26 cellular contexts compared by ENCODE assay signal in genomic region chr2:176075476-176075875, GRCh38. TPM values are rescaled to one million over a fixed set of nuclear protein-coding genes. Genes with fewer than 3 reads are reported as not detected.
DNase-seq lines count a peak whose midpoint lies in the region; ATAC-seq, FAIRE-seq and TF ChIP-seq lines count a peak whose summit lies in the region.
"Had no signal": no experiment of that assay in that cellular context is flagged by ENCODE, and none has a peak within 500 bp of the region (broad histone marks: within the 10 kb centered on the region; RNA-seq: fewer than 3 reads in every experiment).

No MANE protein-coding gene starts in this region.

- H3K4me3 ChIP-seq in H1 (ENCODE audit: extremely low read depth in 1 of 4, insufficient read depth in 2 of 4, low read depth in 3 of 4, low read length in 4 of 4) = no peak overlapping the region; a peak in 1 of 8 replicates
- H3K4me3 ChIP-seq in neuronal stem cell (ENCODE audit: low read length in 2 of 2) = no peak overlapping the region
- H3K4me3 ChIP-seq: ascending aorta, esophagus squamous epithelium, transverse colon had no signal

- no peak overlapping the region for H3K4me3 Mint-ChIP-seq in H9
- no peak overlapping the region for H3K4me3 Mint-ChIP-seq in naive thymus-derived CD8-positive, alpha-beta T cell
- H3K4me3 Mint-ChIP-seq: activated CD8-positive, alpha-beta T cell treated with anti-CD3 and anti-CD28 coated beads, Interleukin-2, amount 10 ng/mL, durations not matched to agents 7 days and 5 days; activated naive CD4-positive, alpha-beta T cell treated with anti-CD3 and anti-CD28 coated beads, Interleukin-2, amount 50 U/mL, for 24 hours; memory B cell had no signal

- no peak overlapping the region for H3K4ac ChIP-seq in H9 (ENCODE audit: low read depth, low read length)
- H3K4ac ChIP-seq in H1 (replicated peaks; ENCODE audit: insufficient read length, low read depth, low read length) = no peak overlapping the region
- H3K4ac ChIP-seq in neuronal stem cell (ENCODE audit: low read length) = no peak overlapping the region

- H3K9ac ChIP-seq in H9 (ENCODE audit: extremely low read depth, insufficient read length, low read length) (no peak overlapping the region), H1 (replicated peaks in 1 of 4; ENCODE audit: extremely low read depth in 1 of 4, low read depth in 3 of 4, low read length in 3 of 4) (no peak overlapping the region), neuronal stem cell (ENCODE audit: low read depth, low read length, poor library complexity) (no peak overlapping the region)

- H3K9me3 Mint-ChIP-seq in H9 = peaks cover 5 to 7% of the 10 kb centered on the region in 2 experiments; a peak in 4 of 5 replicates
- H3K9me3 Mint-ChIP-seq in naive thymus-derived CD8-positive, alpha-beta T cell = peaks cover 7 to 54% (median 31%) of the 10 kb centered on the region in 9 donors

- no peak overlapping the region for H2AFZ ChIP-seq in H9 (ENCODE audit: low read length)
- H2AFZ ChIP-seq in H1 (ENCODE audit: low read length) = no peak overlapping the region
- peak overlapping the region; percentile 15 for H2AFZ ChIP-seq in neuronal stem cell (ENCODE audit: low read length)

- H3K36me3 ChIP-seq in H1 (ENCODE audit: control insufficient read depth in 2 of 4, insufficient read depth in 4 of 4, low read length in 3 of 4) (peaks cover 0 to 6% (median 0%) of the 10 kb centered on the region in 4 experiments; a peak in 1 of 8 replicates), neuronal stem cell (replicated peaks in 1 of 2; ENCODE audit: control insufficient read depth in 2 of 2, insufficient read depth in 2 of 2, low read length in 2 of 2) (no peaks in the 10 kb centered on the region)
- H3K36me3 ChIP-seq: ascending aorta, esophagus squamous epithelium, transverse colon had no signal

- H3K27me3 Mint-ChIP-seq in H9 (ENCODE audit: low read depth) = peaks cover 96% of the 10 kb centered on the region
- peaks cover 65 to 90% (median 77%) of the 10 kb centered on the region in 5 donors for H3K27me3 Mint-ChIP-seq in naive thymus-derived CD8-positive, alpha-beta T cell

- H2BK5ac ChIP-seq in H9 (ENCODE audit: insufficient read length, low read length) (no peak overlapping the region), H1 (ENCODE audit: low read depth, low read length) (no peak overlapping the region), neuronal stem cell (ENCODE audit: low read length) (no peak overlapping the region)

- TF ChIP-seq POLR2A in H1 (IDR thresholded peaks at IDR 0.05; ENCODE audit: control extremely low read depth in 1 of 2, low read depth in 2 of 2, low read length in 2 of 2) = no peak

- H2BK120ac ChIP-seq in H9 (ENCODE audit: low read depth, low read length, poor library complexity, severe bottlenecking) = no peak overlapping the region
- H2BK120ac ChIP-seq in H1 (replicated peaks; ENCODE audit: low read depth, low read length) = no peak overlapping the region
- H2BK120ac ChIP-seq in neuronal stem cell (ENCODE audit: low read depth, low read length) = no peak overlapping the region

- H3K79me2 ChIP-seq in H9 (ENCODE audit: insufficient read depth, low read length) = no peaks in the 10 kb centered on the region
- no peaks in the 10 kb centered on the region for H3K79me2 ChIP-seq in H1 (ENCODE audit: control insufficient read depth in 1 of 2, insufficient read depth in 2 of 2, low read length in 2 of 2)

- WGBS in H9 (ENCODE audit: extremely low coverage, insufficient read length, low lambda C conversion rate) = no CpG with 5 or more reads among the region's 15 CpGs
- WGBS in H1 (ENCODE audit: extremely low coverage in 1 of 2, insufficient coverage in 1 of 2, insufficient read length in 1 of 2, insufficient replicate concordance in 2 of 2, low coverage in 1 of 2, low lambda C conversion rate in 2 of 2, missing lambda C conversion rate in 1 of 2), 2 experiments = 18% methylated on average over 15 of the region's 15 CpGs; no CpG with 5 or more reads in 1 of the 2 experiments
- WGBS in neuronal stem cell (ENCODE audit: extremely low coverage in 2 of 2, insufficient read length in 2 of 2, insufficient replicate concordance in 1 of 2), 2 donors = no CpG with 5 or more reads among the region's 15 CpGs

- H3K23me2 ChIP-seq in H9 (ENCODE audit: insufficient read length, low read depth, low read length, poor library complexity, severe bottlenecking) (peaks cover 7% of the 10 kb centered on the region), H1 (ENCODE audit: low read depth, low read length) (peaks cover 6% of the 10 kb centered on the region; the same call in 1 of the 2 replicates)

- H3K23ac ChIP-seq in H9 (ENCODE audit: insufficient read length, low read depth, low read length) (no peak overlapping the region), H1 (ENCODE audit: insufficient read length) (no peak overlapping the region), neuronal stem cell (ENCODE audit: low read depth, low read length, poor library complexity) (no peak overlapping the region)

- H4K5ac ChIP-seq in H9 (ENCODE audit: insufficient read length, low read depth, low read length) (no peak overlapping the region), H1 (ENCODE audit: insufficient read length, low read depth, low read length) (no peak overlapping the region)

- DNase-seq in H9 (peak; percentile 53), NCI-H524 (lab: John Stamatoyannopoulos, UW) (peak; percentile 62 to 86), H1 (ENCODE audit: low read depth in 1 of 2, low spot score in 2 of 2) (peak in 1 of 2 experiments; percentile 57), neuronal stem cell (ENCODE audit: low spot score) (no peak), DMS79 (lab: John Stamatoyannopoulos, UW) (no peak)
- no peak for DNase-seq in activated effector memory CD4-positive, alpha-beta T cell treated with anti-CD3 and anti-CD28 coated beads, Interleukin-2, amount 50 U/mL, for 16 hours
- no peak for DNase-seq in naive thymus-derived CD8-positive, alpha-beta T cell
- DNase-seq: activated CD8-positive, alpha-beta T cell treated with anti-CD3 and anti-CD28 coated beads, Interleukin-2, amount 10 ng/mL, durations not matched to agents 7 days and 5 days; activated T-cell treated with anti-CD3 and anti-CD28 coated beads, Interleukin-2, amount 50 U/mL, for 1 hour; effector CD8-positive, alpha-beta T cell; esophagus squamous epithelium; naive thymus-derived CD4-positive, alpha-beta T cell; NCI-H1417; stimulated activated CD4-positive, alpha-beta T cell treated with anti-CD3 and anti-CD28 coated beads, Interleukin-2, amount 100 ng/mL, for 24 hours; stimulated activated naive CD4-positive, alpha-beta T cell treated with Interleukin-2 at 50 U/mL for 16 hours; T1000; transverse colon had no signal

- H3K27ac ChIP-seq in H9 (ENCODE audit: insufficient read length, low read depth, low read length) = no peak overlapping the region
- no peak overlapping the region for H3K27ac ChIP-seq in H1 (ENCODE audit: low read depth, low read length)
- no peak overlapping the region for H3K27ac ChIP-seq in neuronal stem cell (replicated peaks; ENCODE audit: low read length)
- H3K27ac ChIP-seq: ascending aorta, esophagus squamous epithelium, transverse colon had no signal

- POLR2A ChIA-PET in H1 (lab: Charles Lee; ENCODE audit: partially characterized antibody) = no interaction called here
- POLR2A ChIA-PET in naive thymus-derived CD8-positive, alpha-beta T cell (lab: Charles Lee) = interaction anchor here (0.6 kb wide), 1 partner anchor 29 kb away, joined by 3 read pairs; no protein-coding TSS in a partner anchor

- no peaks in the 10 kb centered on the region for H3K4me1 ChIP-seq in H9 (ENCODE audit: insufficient read depth, low read length)
- H3K4me1 ChIP-seq in H1 (replicated peaks in 1 of 4; ENCODE audit: control insufficient read depth in 3 of 4, insufficient read depth in 4 of 4, low read length in 3 of 4) = peaks cover 3 to 16% (median 7%) of the 10 kb centered on the region in 4 experiments; a peak in 6 of 7 replicates
- H3K4me1 ChIP-seq in neuronal stem cell (ENCODE audit: control insufficient read depth in 2 of 2, insufficient read depth in 1 of 2, low read depth in 1 of 2, low read length in 2 of 2) = peaks cover 0 to 2% of the 10 kb centered on the region in 2 donors
- H3K4me1 ChIP-seq: ascending aorta had no signal

- H3K27ac Mint-ChIP-seq in H9 = no peak overlapping the region
- peak overlapping the region in 2 of 10 donors; percentile 9 to 57 for H3K27ac Mint-ChIP-seq in naive thymus-derived CD8-positive, alpha-beta T cell
- H3K27ac Mint-ChIP-seq: activated CD8-positive, alpha-beta T cell treated with anti-CD3 and anti-CD28 coated beads, Interleukin-2, amount 10 ng/mL, durations not matched to agents 7 days and 5 days; activated naive CD4-positive, alpha-beta T cell treated with anti-CD3 and anti-CD28 coated beads, Interleukin-2, amount 50 U/mL, for 24 hours; memory B cell had no signal

- no peak overlapping the region for H3K18ac ChIP-seq in H9 (ENCODE audit: insufficient read length, low read depth, low read length)
- no peak overlapping the region for H3K18ac ChIP-seq in H1 (ENCODE audit: extremely low read depth, low read length)
- no peak overlapping the region for H3K18ac ChIP-seq in neuronal stem cell (ENCODE audit: low read length)

- TF ChIP-seq EP300 in H1 (IDR thresholded peaks at IDR 0.05; ENCODE audit: borderline replicate concordance in 1 of 2, low read depth in 2 of 2, low read length in 2 of 2) = no peak

- no peaks in the 10 kb centered on the region for H4K20me1 ChIP-seq in H9 (ENCODE audit: control insufficient read depth, insufficient read depth, insufficient read length)
- peaks cover 6 to 12% of the 10 kb centered on the region in 2 experiments for H4K20me1 ChIP-seq in H1 (replicated peaks in 1 of 2; ENCODE audit: control insufficient read depth in 1 of 2, insufficient read depth in 2 of 2, low read length in 2 of 2)

- no peak for TF ChIP-seq RAD21 in H1 (IDR thresholded peaks at IDR 0.05 in 1 of 2, conservative IDR thresholded peaks at IDR 0.05 in 1 of 2; ENCODE audit: low read depth in 2 of 2, low read length in 2 of 2)

- peaks cover 87% of the 10 kb centered on the region for H3K27me3 ChIP-seq in H9 (ENCODE audit: insufficient read depth, low read length)
- peaks cover 85 to 98% (median 92%) of the 10 kb centered on the region in 4 experiments for H3K27me3 ChIP-seq in H1 (replicated peaks in 1 of 4; ENCODE audit: control insufficient read depth in 3 of 4, extremely low read depth in 1 of 4, insufficient read depth in 3 of 4, low read length in 3 of 4)
- H3K27me3 ChIP-seq in neuronal stem cell (ENCODE audit: control insufficient read depth in 3 of 3, insufficient read depth in 3 of 3, low read depth in 1 of 3, low read length in 3 of 3) = peaks cover 43 to 89% (median 88%) of the 10 kb centered on the region in 3 experiments

- CTCF ChIA-PET in H1 (lab: Charles Lee; ENCODE audit: partially characterized antibody) = interaction anchor here (0.9 to 3.7 kb wide), 7 partner anchors 7 to 1072 kb away, joined by 3 to 26 read pairs (median 5); no protein-coding TSS in a partner anchor

- H3K36me3 Mint-ChIP-seq in H9 (ENCODE audit: insufficient read depth in 1 of 3, low read depth in 3 of 3) = peaks cover 0 to 4% (median 0%) of the 10 kb centered on the region in 3 experiments; a peak in 1 of 7 replicates
- peaks cover 13 to 50% (median 16%) of the 10 kb centered on the region in 3 donors for H3K36me3 Mint-ChIP-seq in naive thymus-derived CD8-positive, alpha-beta T cell

- ATAC-seq in GM19023 (IDR thresholded peaks at IDR 0.05; ENCODE audit: unreplicated experiment) = no peak
- ATAC-seq in naive thymus-derived CD8-positive, alpha-beta T cell = no peak
- ATAC-seq: activated CD8-positive, alpha-beta T cell treated with anti-CD3 and anti-CD28 coated beads, Interleukin-2, amount 10 ng/mL, durations not matched to agents 7 days and 5 days; HCT116; naive thymus-derived CD4-positive, alpha-beta T cell had no signal

- H3T11ph ChIP-seq in H9 (ENCODE audit: low read length) = no peak overlapping the region

- no peak for FAIRE-seq in H1 (lab: Jason Lieb, UNC)
- FAIRE-seq: RCC 7860 had no signal

- H3K14ac ChIP-seq in H9 (ENCODE audit: insufficient read depth, low read length) = no peak overlapping the region
- no peak overlapping the region for H3K14ac ChIP-seq in H1 (ENCODE audit: insufficient read length)
- H3K14ac ChIP-seq in neuronal stem cell (ENCODE audit: low read length) = no peak overlapping the region

- no peaks in the 10 kb centered on the region for H3K79me1 ChIP-seq in H9 (ENCODE audit: insufficient read depth, low read depth, low read length, poor library complexity, severe bottlenecking)
- no peaks in the 10 kb centered on the region for H3K79me1 ChIP-seq in H1 (ENCODE audit: low read depth, low read length)
- H3K79me1 ChIP-seq in neuronal stem cell (ENCODE audit: low read depth, low read length) = no peaks in the 10 kb centered on the region

- H3K4me2 ChIP-seq in H9 (ENCODE audit: insufficient read depth, insufficient read length, low read length) (peak overlapping the region; percentile 39), H1 (ENCODE audit: insufficient read depth in 1 of 2, low read depth in 2 of 2, low read length in 2 of 2) (peak overlapping the region; percentile 30 to 52; a peak in 2 of 4 replicates), neuronal stem cell (ENCODE audit: insufficient read depth, low read length, poor library complexity, severe bottlenecking) (no peak overlapping the region)

- H2BK12ac ChIP-seq in H9 (ENCODE audit: insufficient read length, low read depth, low read length) = no peak overlapping the region
- H2BK12ac ChIP-seq in H1 (ENCODE audit: low read depth, low read length) = no peak overlapping the region
- H2BK12ac ChIP-seq in neuronal stem cell (ENCODE audit: low read length) = no peak overlapping the region

- H3K4me1 Mint-ChIP-seq in H9 = peaks cover 15 to 36% of the 10 kb centered on the region in 2 experiments
- H3K4me1 Mint-ChIP-seq in naive thymus-derived CD8-positive, alpha-beta T cell = peaks cover 8 to 20% (median 10%) of the 10 kb centered on the region in 4 donors

- H3K9me3 ChIP-seq in H9 (ENCODE audit: control insufficient read depth, low read depth, low read length) (no peaks in the 10 kb centered on the region), H1 (ENCODE audit: insufficient read depth in 2 of 2, low read depth in 1 of 2, low read length in 1 of 2) (no peaks in the 10 kb centered on the region; a peak in 1 of 4 replicates), neuronal stem cell (replicated peaks in 1 of 2; ENCODE audit: control insufficient read depth in 2 of 2, insufficient read depth in 1 of 2, low read depth in 1 of 2, low read length in 2 of 2) (peaks cover 0 to 4% of the 10 kb centered on the region in 2 donors)
- H3K9me3 ChIP-seq: ascending aorta, transverse colon had no signal

- H4K91ac ChIP-seq in H9 (ENCODE audit: insufficient read length, low read depth, low read length) (no peak overlapping the region), H1 (replicated peaks; ENCODE audit: insufficient read length, low read length) (no peak overlapping the region), neuronal stem cell (ENCODE audit: low read depth, low read length, poor library complexity) (no peak overlapping the region)

- no peak overlapping the region for H2BK15ac ChIP-seq in H9 (ENCODE audit: low read depth, low read length)
- H2BK15ac ChIP-seq in H1 (ENCODE audit: low read length) = no peak overlapping the region
- no peak overlapping the region for H2BK15ac ChIP-seq in neuronal stem cell (ENCODE audit: low read length)

- no peak overlapping the region for H4K8ac ChIP-seq in H9 (replicated peaks; ENCODE audit: insufficient read length, low read depth, low read length)
- H4K8ac ChIP-seq in H1 (ENCODE audit: extremely low read depth, insufficient read depth, low read length) = no peak overlapping the region
- no peak overlapping the region for H4K8ac ChIP-seq in neuronal stem cell (ENCODE audit: low read depth, low read length)

- H3K56ac ChIP-seq in H9 (ENCODE audit: insufficient read length, low read depth, low read length) (no peak overlapping the region), H1 (replicated peaks; ENCODE audit: insufficient read length, low read depth, low read length) (no peak overlapping the region)

- TF ChIP-seq CTCF in H9 (conservative IDR thresholded peaks at IDR 0.05) = no peak
- TF ChIP-seq CTCF in H1 (IDR thresholded peaks at IDR 0.05; ENCODE audit: control extremely low read depth in 1 of 3, insufficient read depth in 1 of 3, low read depth in 1 of 3, low read length in 3 of 3) = no peak

- no peak overlapping the region for H2BK20ac ChIP-seq in H9 (ENCODE audit: low read depth, low read length, poor library complexity, severe bottlenecking)
- H2BK20ac ChIP-seq in H1 (ENCODE audit: low read length) = no peak overlapping the region

- H2AK5ac ChIP-seq in H9 (ENCODE audit: insufficient read length, low read length) (no peak overlapping the region), H1 (ENCODE audit: low read depth, low read length) (no peak overlapping the region), neuronal stem cell (ENCODE audit: low read depth, low read length) (no peak overlapping the region)

RNA-seq across cellular contexts. Expression of gene EVX2, which starts 8.3 kb away (rescaled TPM):
- not detected in 2 replicates for total RNA-seq in H9 (2021)
- total RNA-seq in H1 (2021; fragmentation: NEBNext Ultra II Directional; extraction: Animal tissue kit (Norgen Biotek cat#: 25700)) = not detected in 2 replicates
- polyA plus RNA-seq in H1 (2011; rRNA removed) = not detected in 2 replicates
- not detected for polyA plus RNA-seq in H1 (2011; cell fraction: cytosol; rRNA removed)
- 0.03 TPM for polyA plus RNA-seq in H1 (2011; cell fraction: nucleus; rRNA removed)
- not detected in 4 replicates for polyA plus RNA-seq in H1 (2012, experiment 1 of 2)
- 0.03 TPM for polyA plus RNA-seq in H1 (2012, experiment 2 of 2)
- polyA plus RNA-seq in H1 (2013, experiment 1 of 2) = not detected
- polyA plus RNA-seq in H1 (2013, experiment 2 of 2) = not detected
- polyA minus RNA-seq in H1 (2011; rRNA and poly(A)+ RNA removed) = not detected in 2 replicates
- not detected for polyA minus RNA-seq in H1 (2011; cell fraction: cytosol; rRNA and poly(A)+ RNA removed)
- polyA minus RNA-seq in H1 (2011; cell fraction: nucleus; rRNA and poly(A)+ RNA removed) = not detected
- not detected for polyA plus RNA-seq in neuronal stem cell (2013, experiment 1 of 2)
- not detected for polyA plus RNA-seq in neuronal stem cell (2013, experiment 2 of 2)
- total RNA-seq in naive thymus-derived CD8-positive, alpha-beta T cell = not detected
- not detected for polyA plus RNA-seq in naive thymus-derived CD8-positive, alpha-beta T cell
- total RNA-seq: activated CD8-positive, alpha-beta T cell treated with anti-CD3 and anti-CD28 coated beads, Interleukin-2, amount 10 ng/mL, durations not matched to agents 7 days and 5 days; ascending aorta; esophagus squamous epithelium; MCF 10A; naive thymus-derived CD4-positive, alpha-beta T cell; transverse colon had no signal
- polyA plus RNA-seq: naive thymus-derived CD4-positive, alpha-beta T cell had no signal

RNA-seq across cellular contexts. Expression of gene HOXD13, which starts 17.0 kb away (rescaled TPM):
- not detected in 2 replicates for total RNA-seq in H9 (2021)
- not detected in 2 replicates for total RNA-seq in H1 (2021; fragmentation: NEBNext Ultra II Directional; extraction: Animal tissue kit (Norgen Biotek cat#: 25700))
- polyA plus RNA-seq in H1 (2011; rRNA removed) = not detected in 2 replicates
- polyA plus RNA-seq in H1 (2011; cell fraction: cytosol; rRNA removed) = not detected
- not detected for polyA plus RNA-seq in H1 (2011; cell fraction: nucleus; rRNA removed)
- polyA plus RNA-seq in H1 (2012, experiment 1 of 2) = not detected in 4 replicates
- not detected for polyA plus RNA-seq in H1 (2012, experiment 2 of 2)
- polyA plus RNA-seq in H1 (2013, experiment 1 of 2) = 0.04 TPM
- polyA plus RNA-seq in H1 (2013, experiment 2 of 2) = not detected
- polyA minus RNA-seq in H1 (2011; rRNA and poly(A)+ RNA removed) = not detected in 2 replicates
- polyA minus RNA-seq in H1 (2011; cell fraction: cytosol; rRNA and poly(A)+ RNA removed) = not detected
- not detected for polyA minus RNA-seq in H1 (2011; cell fraction: nucleus; rRNA and poly(A)+ RNA removed)
- polyA plus RNA-seq in neuronal stem cell (2013, experiment 1 of 2) = 0.03 TPM
- polyA plus RNA-seq in neuronal stem cell (2013, experiment 2 of 2) = 0.03 TPM
- total RNA-seq in naive thymus-derived CD8-positive, alpha-beta T cell = not detected
- polyA plus RNA-seq in naive thymus-derived CD8-positive, alpha-beta T cell = not detected
- total RNA-seq: activated CD8-positive, alpha-beta T cell treated with anti-CD3 and anti-CD28 coated beads, Interleukin-2, amount 10 ng/mL, durations not matched to agents 7 days and 5 days; ascending aorta; cerebellum; esophagus squamous epithelium; MCF 10A; naive thymus-derived CD4-positive, alpha-beta T cell had no signal
- polyA plus RNA-seq: naive thymus-derived CD4-positive, alpha-beta T cell had no signal

RNA-seq across cellular contexts. Expression of gene HOXD12, which starts 24.1 kb away (rescaled TPM):
- not detected in 2 replicates for total RNA-seq in H9 (2021)
- not detected in 2 replicates for total RNA-seq in H1 (2021; fragmentation: NEBNext Ultra II Directional; extraction: Animal tissue kit (Norgen Biotek cat#: 25700))
- not detected in 2 replicates for polyA plus RNA-seq in H1 (2011; rRNA removed)
- not detected for polyA plus RNA-seq in H1 (2011; cell fraction: cytosol; rRNA removed)
- polyA plus RNA-seq in H1 (2011; cell fraction: nucleus; rRNA removed) = not detected
- not detected in 4 replicates for polyA plus RNA-seq in H1 (2012, experiment 1 of 2)
- polyA plus RNA-seq in H1 (2012, experiment 2 of 2) = not detected
- not detected for polyA plus RNA-seq in H1 (2013, experiment 1 of 2)
- polyA plus RNA-seq in H1 (2013, experiment 2 of 2) = not detected
- polyA minus RNA-seq in H1 (2011; rRNA and poly(A)+ RNA removed) = not detected in 2 replicates
- polyA minus RNA-seq in H1 (2011; cell fraction: cytosol; rRNA and poly(A)+ RNA removed) = not detected
- polyA minus RNA-seq in H1 (2011; cell fraction: nucleus; rRNA and poly(A)+ RNA removed) = not detected
- polyA plus RNA-seq in neuronal stem cell (2013, experiment 1 of 2) = not detected
- polyA plus RNA-seq in neuronal stem cell (2013, experiment 2 of 2) = not detected
- total RNA-seq in naive thymus-derived CD8-positive, alpha-beta T cell = not detected
- not detected for polyA plus RNA-seq in naive thymus-derived CD8-positive, alpha-beta T cell
- total RNA-seq: activated CD8-positive, alpha-beta T cell treated with anti-CD3 and anti-CD28 coated beads, Interleukin-2, amount 10 ng/mL, durations not matched to agents 7 days and 5 days; ascending aorta; cerebellum; esophagus squamous epithelium; MCF 10A; naive thymus-derived CD4-positive, alpha-beta T cell; skeletal muscle tissue; transverse colon had no signal
- polyA plus RNA-seq: naive thymus-derived CD4-positive, alpha-beta T cell had no signal

RNA-seq across cellular contexts. Expression of gene HOXD11, which starts 31.6 kb away (rescaled TPM):
- not detected in 2 replicates for total RNA-seq in H9 (2021)
- total RNA-seq in H1 (2021; fragmentation: NEBNext Ultra II Directional; extraction: Animal tissue kit (Norgen Biotek cat#: 25700)) = not detected in 2 replicates
- not detected in 2 replicates for polyA plus RNA-seq in H1 (2011; rRNA removed)
- polyA plus RNA-seq in H1 (2011; cell fraction: cytosol; rRNA removed) = not detected
- not detected for polyA plus RNA-seq in H1 (2011; cell fraction: nucleus; rRNA removed)
- not detected in 4 replicates for polyA plus RNA-seq in H1 (2012, experiment 1 of 2)
- not detected for polyA plus RNA-seq in H1 (2012, experiment 2 of 2)
- not detected for polyA plus RNA-seq in H1 (2013, experiment 1 of 2)
- not detected for polyA plus RNA-seq in H1 (2013, experiment 2 of 2)
- polyA minus RNA-seq in H1 (2011; rRNA and poly(A)+ RNA removed) = not detected in 2 replicates
- polyA minus RNA-seq in H1 (2011; cell fraction: cytosol; rRNA and poly(A)+ RNA removed) = not detected
- polyA minus RNA-seq in H1 (2011; cell fraction: nucleus; rRNA and poly(A)+ RNA removed) = not detected
- polyA plus RNA-seq in neuronal stem cell (2013, experiment 1 of 2) = not detected
- polyA plus RNA-seq in neuronal stem cell (2013, experiment 2 of 2) = not detected
- not detected for total RNA-seq in naive thymus-derived CD8-positive, alpha-beta T cell
- not detected for polyA plus RNA-seq in naive thymus-derived CD8-positive, alpha-beta T cell
- total RNA-seq: activated CD8-positive, alpha-beta T cell treated with anti-CD3 and anti-CD28 coated beads, Interleukin-2, amount 10 ng/mL, durations not matched to agents 7 days and 5 days; ascending aorta; cerebellum; esophagus squamous epithelium; MCF 10A; naive thymus-derived CD4-positive, alpha-beta T cell; skeletal muscle tissue had no signal
- polyA plus RNA-seq: naive thymus-derived CD4-positive, alpha-beta T cell had no signal

RNA-seq across cellular contexts. Expression of gene HOXD10, which starts 41.1 kb away (rescaled TPM):
- total RNA-seq in H9 (2021) = not detected in 2 replicates
- total RNA-seq in H1 (2021; fragmentation: NEBNext Ultra II Directional; extraction: Animal tissue kit (Norgen Biotek cat#: 25700)) = not detected in 2 replicates
- not detected in 2 replicates for polyA plus RNA-seq in H1 (2011; rRNA removed)
- polyA plus RNA-seq in H1 (2011; cell fraction: cytosol; rRNA removed) = not detected
- polyA plus RNA-seq in H1 (2011; cell fraction: nucleus; rRNA removed) = not detected
- polyA plus RNA-seq in H1 (2012, experiment 1 of 2) = not detected in 4 replicates
- polyA plus RNA-seq in H1 (2012, experiment 2 of 2) = not detected
- not detected for polyA plus RNA-seq in H1 (2013, experiment 1 of 2)
- not detected for polyA plus RNA-seq in H1 (2013, experiment 2 of 2)
- not detected in 2 replicates for polyA minus RNA-seq in H1 (2011; rRNA and poly(A)+ RNA removed)
- polyA minus RNA-seq in H1 (2011; cell fraction: cytosol; rRNA and poly(A)+ RNA removed) = not detected
- polyA minus RNA-seq in H1 (2011; cell fraction: nucleus; rRNA and poly(A)+ RNA removed) = not detected
- polyA plus RNA-seq in neuronal stem cell (2013, experiment 1 of 2) = not detected
- polyA plus RNA-seq in neuronal stem cell (2013, experiment 2 of 2) = not detected
- not detected for total RNA-seq in naive thymus-derived CD8-positive, alpha-beta T cell
- not detected for polyA plus RNA-seq in naive thymus-derived CD8-positive, alpha-beta T cell
- total RNA-seq: activated CD8-positive, alpha-beta T cell treated with anti-CD3 and anti-CD28 coated beads, Interleukin-2, amount 10 ng/mL, durations not matched to agents 7 days and 5 days; ascending aorta; cerebellum; MCF 10A; naive thymus-derived CD4-positive, alpha-beta T cell had no signal
- polyA plus RNA-seq: naive thymus-derived CD4-positive, alpha-beta T cell had no signal

Comparison
In these comparisons a context has a peak if more than half of its experiments do, and no peak if none do; other contexts are left out.
1. DNase-seq: peak in H9 (single experiment) and NCI-H524 (2 of 2); none in neuronal stem cell (single experiment), activated effector memory CD4-positive, alpha-beta T cell treated with anti-CD3 and anti-CD28 coated beads, Interleukin-2, amount 50 U/mL, for 16 hours (single experiment), DMS79 (single experiment) and naive thymus-derived CD8-positive, alpha-beta T cell (0 of 10).